ENCODE assay signal across 1 cellular context in the genomic region with DNA sequence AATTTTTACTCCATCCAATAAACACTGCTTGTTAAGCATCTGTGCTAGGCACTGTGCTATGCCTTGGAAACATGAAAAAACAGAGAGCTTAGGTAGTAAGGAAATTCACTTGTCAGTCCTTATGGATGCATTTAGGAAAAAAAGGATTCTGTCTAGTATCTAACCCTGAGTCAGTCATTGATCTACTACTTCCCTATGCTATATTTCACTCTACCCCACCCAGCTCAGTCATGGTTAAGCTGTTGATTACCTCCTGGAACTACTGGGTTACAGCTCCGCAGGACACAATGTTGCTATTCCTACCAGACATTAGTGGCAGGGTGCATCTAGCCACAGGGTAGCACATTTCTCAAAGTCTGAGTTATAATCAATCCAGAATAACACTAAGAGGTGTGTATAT.
TF ChIP-seq lines count a peak whose summit lies in the region.

No MANE protein-coding gene starts in this region.

TF ChIP-seq in endothelial cell of umbilical vein, 7 proteins besides CTCF, POLR2A, EP300 and RAD21:
- no peak for TF ChIP-seq GATA2 (IDR thresholded peaks at IDR 0.05; ENCODE audit: insufficient read depth, insufficient read length, low read depth, low read length)
- no peak for TF ChIP-seq FOS (IDR thresholded peaks at IDR 0.05; ENCODE audit: borderline replicate concordance, insufficient read depth, low read length)
- TF ChIP-seq JUN (IDR thresholded peaks at IDR 0.05; ENCODE audit: borderline replicate concordance, insufficient read depth, insufficient read length, low read depth), result no peak
- no peak for TF ChIP-seq EZH2 (IDR thresholded peaks at IDR 0.05; ENCODE audit: borderline replicate concordance, low read depth, low read length, severe bottlenecking)
- no peak for TF ChIP-seq POLR2AphosphoS5 (IDR thresholded peaks at IDR 0.05; ENCODE audit: insufficient read depth, low read depth, low read length)
- no peak for TF ChIP-seq MYC (IDR thresholded peaks at IDR 0.05; ENCODE audit: low read depth, low read length)
- TF ChIP-seq, protein P1, sequence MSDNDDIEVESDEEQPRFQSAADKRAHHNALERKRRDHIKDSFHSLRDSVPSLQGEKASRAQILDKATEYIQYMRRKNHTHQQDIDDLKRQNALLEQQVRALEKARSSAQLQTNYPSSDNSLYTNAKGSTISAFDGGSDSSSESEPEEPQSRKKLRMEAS (IDR thresholded peaks at IDR 0.05; ENCODE audit: insufficient read depth, insufficient read length), result no peak
